Comparison of ENCODE assay signal across 23 cellular contexts in the genomic region with DNA sequence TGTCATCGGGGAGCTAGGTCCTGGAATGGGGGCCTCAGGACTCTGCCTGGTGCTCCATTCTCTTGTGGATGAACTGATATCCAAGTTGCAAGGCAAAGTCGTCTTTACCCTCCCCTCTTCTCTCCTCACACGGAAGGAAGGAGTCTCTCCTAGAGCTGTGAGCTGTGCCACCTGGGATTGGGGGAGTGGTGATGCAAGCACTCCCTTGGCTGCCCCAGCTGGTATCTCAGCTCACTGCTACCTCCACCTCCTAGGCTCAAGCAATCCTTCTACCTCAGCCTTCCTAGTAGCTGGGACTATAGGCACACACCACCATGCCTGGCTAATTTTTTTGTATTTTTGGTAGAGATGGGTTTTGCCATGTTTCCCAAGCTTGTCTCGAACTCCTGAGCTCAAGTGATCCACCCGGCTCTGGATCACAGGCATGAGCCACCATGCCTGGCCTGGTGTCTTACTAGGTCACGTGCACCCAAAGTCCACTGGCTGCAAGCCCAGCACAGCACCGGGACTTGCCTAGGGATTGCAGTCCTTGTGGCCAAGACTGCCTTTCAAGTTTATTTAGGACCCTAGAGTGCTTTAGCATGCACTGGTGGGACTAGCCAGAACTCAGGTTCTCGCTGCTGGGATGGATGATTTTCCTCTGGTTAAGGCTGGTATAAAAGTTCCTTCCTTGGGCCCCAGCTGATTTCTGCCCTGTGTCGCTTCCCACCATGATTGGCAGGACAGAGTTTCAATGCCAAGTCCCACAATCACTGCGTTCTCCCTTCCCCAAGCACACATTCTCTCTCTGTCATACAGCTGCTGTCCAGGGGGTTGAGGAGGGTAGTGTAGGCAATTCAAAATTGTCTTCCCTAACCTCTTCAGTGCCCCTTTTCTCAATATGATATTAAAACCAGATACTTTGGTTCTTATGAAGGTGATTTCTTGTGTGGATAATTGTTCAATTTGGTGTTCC. TPM values are rescaled to one million over a fixed set of nuclear protein-coding genes. Genes with fewer than 3 reads are reported as not detected.
DNase-seq lines count a peak whose midpoint lies in the region; ATAC-seq, FAIRE-seq and TF ChIP-seq lines count a peak whose summit lies in the region.
"Had no signal": no experiment of that assay in that cellular context is flagged by ENCODE, and none has a peak within 500 bp of the region (broad histone marks: within the 10 kb centered on the region; RNA-seq: fewer than 3 reads in every experiment).

No MANE protein-coding gene starts in this region.

- TF ChIP-seq CTCF in heart right ventricle (IDR thresholded peaks at IDR 0.05) (no peak), pancreas (IDR thresholded peaks at IDR 0.05) (no peak), Peyer's patch (IDR thresholded peaks at IDR 0.05) (no peak)

- H3K27ac ChIP-seq in CD4-positive, CD25-positive, alpha-beta regulatory T cell (ENCODE audit: insufficient read depth, low read length, poor library complexity, severe bottlenecking): no peak overlapping the region
- no peak overlapping the region for H3K27ac ChIP-seq in heart right ventricle
- H3K27ac ChIP-seq in pancreas: no peak overlapping the region
- H3K27ac ChIP-seq in Peyer's patch: no peak overlapping the region
- H3K27ac ChIP-seq: epithelial cell of prostate had no signal

- peaks cover 9% of the 10 kb centered on the region for H3K36me3 ChIP-seq in CD4-positive, CD25-positive, alpha-beta regulatory T cell (ENCODE audit: control insufficient read depth, insufficient read depth, low read length)
- H3K36me3 ChIP-seq in heart right ventricle: peaks cover 0 to 10% (median 0%) of the 10 kb centered on the region in 9 donors
- H3K36me3 ChIP-seq in pancreas: no peaks in the 10 kb centered on the region
- H3K36me3 ChIP-seq in Peyer's patch: peaks cover 0 to 8% (median 0%) of the 10 kb centered on the region in 3 donors
- H3K36me3 ChIP-seq: MG63 had no signal

- peaks cover 21% of the 10 kb centered on the region for H3K36me3 Mint-ChIP-seq in CD4-positive, CD25-positive, alpha-beta regulatory T cell
- H3K36me3 Mint-ChIP-seq in T-cell: peaks cover 37% of the 10 kb centered on the region

- no peak for ATAC-seq in CD4-positive, CD25-positive, alpha-beta regulatory T cell (ENCODE audit: low read depth in 2 of 2)
- no peak for ATAC-seq in T-cell (replicated peaks in 1 of 4)
- ATAC-seq in heart right ventricle: peak in 6 of 8 donors; percentile 59 to 86 (median 80)
- peak; percentile 61 to 82 (median 73) for ATAC-seq in pancreas
- ATAC-seq: activated CD8-positive, alpha-beta T cell treated with anti-CD3 and anti-CD28 coated beads for 36 hours; GM12878 had no signal

- H3K27me3 ChIP-seq in CD4-positive, CD25-positive, alpha-beta regulatory T cell (ENCODE audit: control insufficient read depth, insufficient read depth, low read length): no peaks in the 10 kb centered on the region
- H3K27me3 ChIP-seq in heart right ventricle (no peaks in the 10 kb centered on the region), pancreas (no peaks in the 10 kb centered on the region), Peyer's patch (no peaks in the 10 kb centered on the region)
- H3K27me3 ChIP-seq: MG63 had no signal

- H3K9me3 ChIP-seq in CD4-positive, CD25-positive, alpha-beta regulatory T cell (ENCODE audit: control insufficient read depth in 2 of 2, low read length in 2 of 2): no peaks in the 10 kb centered on the region
- peaks cover 0 to 13% (median 0%) of the 10 kb centered on the region in 11 donors for H3K9me3 ChIP-seq in heart right ventricle
- no peaks in the 10 kb centered on the region for H3K9me3 ChIP-seq in pancreas
- no peaks in the 10 kb centered on the region for H3K9me3 ChIP-seq in Peyer's patch
- H3K9me3 ChIP-seq: MG63 had no signal

- no peak for TF ChIP-seq POLR2A in Peyer's patch (IDR thresholded peaks at IDR 0.05)

- H3K27ac Mint-ChIP-seq in CD4-positive, CD25-positive, alpha-beta regulatory T cell: peak overlapping the region; percentile 4 to 49 (median 39)
- peak overlapping the region; percentile 28 to 50 for H3K27ac Mint-ChIP-seq in T-cell
- H3K27ac Mint-ChIP-seq: activated CD8-positive, alpha-beta T cell treated with anti-CD3 and anti-CD28 coated beads for 36 hours; activated naive CD8-positive, alpha-beta T cell treated with anti-CD3 and anti-CD28 coated beads, Interleukin-2, amount 10 ng/mL, durations not matched to agents 7 days and 5 days; activated T-helper 2 cell treated with anti-CD3 and anti-CD28 coated beads, Interferon-gamma antibody, Interleukin-2, Interleukin-4, amounts not matched to agents 10 μg/mL and 5 μg/mL and 100 μg/mL, durations not matched to agents 14 hours and 24 hours and 36 hours; type B pancreatic cell had no signal

- peaks cover 0 to 5% (median 0%) of the 10 kb centered on the region in 7 donors for H3K9me3 Mint-ChIP-seq in CD4-positive, CD25-positive, alpha-beta regulatory T cell
- no peaks in the 10 kb centered on the region for H3K9me3 Mint-ChIP-seq in T-cell
- H3K9me3 Mint-ChIP-seq: activated CD8-positive, alpha-beta T cell treated with anti-CD3 and anti-CD28 coated beads for 36 hours; activated naive CD8-positive, alpha-beta T cell treated with anti-CD3 and anti-CD28 coated beads, Interleukin-2, amount 10 ng/mL, durations not matched to agents 7 days and 5 days; activated T-helper 2 cell treated with anti-CD3 and anti-CD28 coated beads, Interferon-gamma antibody, Interleukin-2, Interleukin-4, amounts not matched to agents 10 μg/mL and 5 μg/mL and 100 μg/mL, durations not matched to agents 14 hours and 24 hours and 36 hours; type B pancreatic cell had no signal

- POLR2A ChIA-PET in T-cell (lab: Charles Lee): interaction anchor here (0.6 kb wide), 2 partner anchors 9 to 699 kb away, joined by 3 to 13 read pairs; no protein-coding TSS in a partner anchor

- CTCF ChIA-PET in T-cell (lab: Charles Lee): interaction anchor here (0.5 to 1.4 kb wide), 11 partner anchors 10 to 189 kb away, joined by 3 to 6 read pairs (median 4); no protein-coding TSS in a partner anchor

- no peak for DNase-seq in CD4-positive, CD25-positive, alpha-beta regulatory T cell
- DNase-seq in T-cell: no peak
- peak; percentile 32 to 42 for DNase-seq in heart right ventricle
- peak in 4 of 6 donors; percentile 7 to 64 (median 34) for DNase-seq in pancreas
- DNase-seq in NCI-H1417 treated with DMSO at 0.1 percent for 48 hours (lab: John Stamatoyannopoulos, UW): no peak
- no peak for DNase-seq in Peyer's patch
- DNase-seq in NCI-H226: no peak
- DNase-seq: activated CD4-positive, alpha-beta T cell treated with anti-CD3 and anti-CD28 coated beads for 1 hour; activated CD8-positive, alpha-beta T cell treated with anti-CD3 and anti-CD28 coated beads for 36 hours; activated naive CD8-positive, alpha-beta T cell treated with anti-CD3 and anti-CD28 coated beads, Interleukin-2, amount 10 ng/mL, durations not matched to agents 7 days and 5 days; foreskin melanocyte; KG1; mesenchymal stem cell; MG63; NCI-H1105 treated with DMSO at 0.1 percent for 48 hours; NCI-H2029; NCI-H69; small intestine; stimulated activated CD4-positive, alpha-beta T cell treated with anti-CD3 and anti-CD28 coated beads, Interleukin-1b, Interleukin-23, amount 100 ng/mL, for 48 hours had no signal

- peaks cover 7% of the 10 kb centered on the region for H3K4me1 ChIP-seq in CD4-positive, CD25-positive, alpha-beta regulatory T cell (ENCODE audit: control insufficient read depth, insufficient read depth, low read length, poor library complexity, severe bottlenecking)
- H3K4me1 ChIP-seq in heart right ventricle (peaks cover 0 to 48% (median 16%) of the 10 kb centered on the region in 9 donors), pancreas (no peaks in the 10 kb centered on the region), Peyer's patch (no peaks in the 10 kb centered on the region)

- no peak for FAIRE-seq in pancreas (lab: Jason Lieb, UNC)
- FAIRE-seq: GM12878, small intestine had no signal

- 59 to 63% methylated on average over 10 of the region's 10 CpGs for WGBS in heart right ventricle, 2 donors
- WGBS in pancreas, 2 donors: 59 to 65% methylated on average over 9 to 10 of the region's 10 CpGs

- H3K4me1 Mint-ChIP-seq in CD4-positive, CD25-positive, alpha-beta regulatory T cell: peaks cover 44 to 79% (median 48%) of the 10 kb centered on the region in 4 donors
- peaks cover 83 to 90% (median 85%) of the 10 kb centered on the region in 3 donors for H3K4me1 Mint-ChIP-seq in T-cell

- intact Hi-C loops in heart right ventricle (cut with DNase I) (loop anchor here in 2 of 10 donors (5.0 to 10.0 kb wide), 2 partner anchors 251 to 254 kb away; partner anchors contain the start of gene B3GAT2 (in 1 of the 2)), pancreas (cut with DNase I) (no loop called here)

- H3K27me3 Mint-ChIP-seq in CD4-positive, CD25-positive, alpha-beta regulatory T cell: no peaks in the 10 kb centered on the region
- no peaks in the 10 kb centered on the region for H3K27me3 Mint-ChIP-seq in T-cell
- H3K27me3 Mint-ChIP-seq: activated CD8-positive, alpha-beta T cell treated with anti-CD3 and anti-CD28 coated beads for 36 hours; activated naive CD8-positive, alpha-beta T cell treated with anti-CD3 and anti-CD28 coated beads, Interleukin-2, amount 10 ng/mL, durations not matched to agents 7 days and 5 days; type B pancreatic cell had no signal

- no peak overlapping the region for H3K4me3 ChIP-seq in CD4-positive, CD25-positive, alpha-beta regulatory T cell (ENCODE audit: low read depth, low read length)
- no peak overlapping the region for H3K4me3 ChIP-seq in heart right ventricle
- H3K4me3 ChIP-seq in pancreas: no peak overlapping the region
- H3K4me3 ChIP-seq in Peyer's patch: no peak overlapping the region
- H3K4me3 ChIP-seq: GM12878, MG63 had no signal

- H3K4me3 Mint-ChIP-seq in CD4-positive, CD25-positive, alpha-beta regulatory T cell: no peak overlapping the region
- H3K4me3 Mint-ChIP-seq in T-cell: no peak overlapping the region
- H3K4me3 Mint-ChIP-seq: activated CD8-positive, alpha-beta T cell treated with anti-CD3 and anti-CD28 coated beads for 36 hours; activated naive CD8-positive, alpha-beta T cell treated with anti-CD3 and anti-CD28 coated beads, Interleukin-2, amount 10 ng/mL, durations not matched to agents 7 days and 5 days; type B pancreatic cell had no signal

RNA-seq across cellular contexts. Expression of gene SMAP1, which starts 33.5 kb away (rescaled TPM):
- total RNA-seq in CD4-positive, CD25-positive, alpha-beta regulatory T cell: 35.2 TPM
- polyA plus RNA-seq in CD4-positive, CD25-positive, alpha-beta regulatory T cell: 10 to 100 TPM; 17.5 to 28.5 (median 23.9) TPM
- total RNA-seq in T-cell (10 to 100 TPM; 27.1 to 32.3 (median 31.9) TPM), heart right ventricle (10 to 100 TPM; 28.7 to 36.3 (median 31.0) TPM), pancreas (10 to 100 TPM; 16.0 to 21.2 (median 19.6) TPM), Peyer's patch (10 to 100 TPM; 23.1 to 48.9 (median 42.1) TPM)
- polyA plus RNA-seq in heart right ventricle (10 to 100 TPM; 12.8 to 22.8 TPM), pancreas (10 to 100 TPM; 11.4 to 15.2 TPM)

Comparison
In these comparisons a context has a peak if more than half of its experiments do, and no peak if none do; other contexts are left out.
1. ATAC-seq: peak in heart right ventricle (6 of 8) and pancreas (4 of 4); none in CD4-positive, CD25-positive, alpha-beta regulatory T cell (0 of 2) and T-cell (0 of 4).
2. DNase-seq: peak in heart right ventricle (2 of 2) and pancreas (4 of 6); none in CD4-positive, CD25-positive, alpha-beta regulatory T cell (0 of 3), T-cell (0 of 34), NCI-H1417 treated with DMSO at 0.1 percent for 48 hours (single experiment), Peyer's patch (0 of 3) and NCI-H226 (single experiment).